Comparison of ENCODE assay signal across 1 cellular context in genomic region chr3:128432898-128433629, GRCh38.
TF ChIP-seq lines count a peak whose summit lies in the region.

No MANE protein-coding gene starts in this region.

TF ChIP-seq in HepG2, 621 proteins besides CTCF, POLR2A, EP300 and RAD21 (continued from another document):
- TF ChIP-seq, protein P1, sequence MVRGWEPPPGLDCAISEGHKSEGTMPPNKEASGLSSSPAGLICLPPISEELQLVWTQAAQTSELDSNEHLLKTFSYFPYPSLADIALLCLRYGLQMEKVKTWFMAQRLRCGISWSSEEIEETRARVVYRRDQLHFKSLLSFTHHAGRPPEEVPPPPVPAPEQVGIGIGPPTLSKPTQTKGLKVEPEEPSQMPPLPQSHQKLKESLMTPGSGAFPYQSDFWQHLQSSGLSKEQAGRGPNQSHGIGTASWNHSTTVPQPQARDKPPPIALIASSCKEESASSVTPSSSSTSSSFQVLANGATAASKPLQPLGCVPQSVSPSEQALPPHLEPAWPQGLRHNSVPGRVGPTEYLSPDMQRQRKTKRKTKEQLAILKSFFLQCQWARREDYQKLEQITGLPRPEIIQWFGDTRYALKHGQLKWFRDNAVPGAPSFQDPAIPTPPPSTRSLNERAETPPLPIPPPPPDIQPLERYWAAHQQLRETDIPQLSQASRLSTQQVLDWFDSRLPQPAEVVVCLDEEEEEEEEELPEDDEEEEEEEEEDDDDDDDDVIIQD (CRISPR knock-in tag; IDR thresholded peaks at IDR 0.05; ENCODE audit: low read depth): no peak
- TF ChIP-seq CBX1 (IDR thresholded peaks at IDR 0.05; ENCODE audit: low read depth) (no peak), TCF7L2 (IDR thresholded peaks at IDR 0.05; ENCODE audit: low read depth, low read length) (no peak), ZNF343 (CRISPR knock-in tag; IDR thresholded peaks at IDR 0.05) (no peak), DZIP1 (CRISPR knock-in tag; IDR thresholded peaks at IDR 0.05) (no peak)
- TF ChIP-seq, protein P2, sequence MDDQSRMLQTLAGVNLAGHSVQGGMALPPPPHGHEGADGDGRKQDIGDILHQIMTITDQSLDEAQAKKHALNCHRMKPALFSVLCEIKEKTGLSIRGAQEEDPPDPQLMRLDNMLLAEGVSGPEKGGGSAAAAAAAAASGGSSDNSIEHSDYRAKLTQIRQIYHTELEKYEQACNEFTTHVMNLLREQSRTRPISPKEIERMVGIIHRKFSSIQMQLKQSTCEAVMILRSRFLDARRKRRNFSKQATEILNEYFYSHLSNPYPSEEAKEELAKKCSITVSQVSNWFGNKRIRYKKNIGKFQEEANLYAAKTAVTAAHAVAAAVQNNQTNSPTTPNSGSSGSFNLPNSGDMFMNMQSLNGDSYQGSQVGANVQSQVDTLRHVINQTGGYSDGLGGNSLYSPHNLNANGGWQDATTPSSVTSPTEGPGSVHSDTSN (CRISPR knock-in tag; IDR thresholded peaks at IDR 0.05; ENCODE audit: borderline replicate concordance): no peak
